ENCODE assay signal across 28 cellular contexts in the genomic region with DNA sequence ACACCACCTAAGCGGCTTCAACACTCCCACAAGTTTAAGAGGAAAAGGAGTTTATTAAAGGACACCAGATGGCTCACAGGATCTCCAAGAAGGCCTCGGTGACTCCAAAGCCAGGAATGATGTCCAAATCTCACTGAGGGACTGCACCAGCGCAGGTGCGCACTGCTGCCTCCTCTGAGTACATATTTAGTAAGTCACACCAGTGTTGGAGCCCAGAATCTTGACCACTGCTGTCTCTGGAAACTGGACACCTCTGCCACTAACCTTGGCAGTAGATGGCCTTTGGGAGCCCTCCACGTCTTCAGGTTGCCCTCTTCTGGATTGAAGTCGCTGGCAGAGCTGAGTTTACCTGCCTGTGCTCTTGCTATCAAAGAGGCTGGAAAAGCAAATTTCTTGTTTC.
"Had no signal": no experiment of that assay in that cellular context is flagged by ENCODE, and none has a peak within 500 bp of the region (broad histone marks: within the 10 kb centered on the region; RNA-seq: fewer than 3 reads in every experiment).

No MANE protein-coding gene starts in this region.

- H3K27me3 ChIP-seq: neutrophil, pancreas, right lobe of liver, sigmoid colon, suprapubic skin, testis, tibial artery, transverse colon, upper lobe of right lung, uterus had no signal

- DNase-seq: naive thymus-derived CD4-positive, alpha-beta T cell; natural killer cell; nucleus accumbens; pancreas; psoas muscle; right cardiac atrium; right lobe of liver; sigmoid colon; small intestine; stimulated activated CD4-positive, alpha-beta T cell treated with anti-CD3 and anti-CD28 coated beads, Interleukin-15, amount 100 ng/mL, for 24 hours; stimulated activated CD4-positive, alpha-beta T cell treated with anti-CD3 and anti-CD28 coated beads, Interleukin-2, amount 100 ng/mL, for 24 hours; stimulated activated CD4-positive, alpha-beta T cell treated with anti-CD3 and anti-CD28 coated beads, Interleukin-2, amount 100 ng/mL, for 48 hours; stimulated activated CD4-positive, alpha-beta T cell treated with anti-CD3 and anti-CD28 coated beads, Interleukin-4, amount 100 ng/mL, for 24 hours; stimulated activated naive CD4-positive, alpha-beta T cell; stimulated activated naive CD8-positive, alpha-beta T cell treated with anti-CD3 and anti-CD28 coated beads, Interleukin-15, amount 100 ng/mL, for 72 hours; stimulated activated naive CD8-positive, alpha-beta T cell treated with anti-CD3 and anti-CD28 coated beads, Interleukin-15, Interleukin-2, amounts not matched to agents 100 U/mL and 50 U/mL, for 24 hours; substantia nigra; testis; tibial artery; transverse colon; upper lobe of right lung; uterus had no signal

- H3K27ac Mint-ChIP-seq: naive thymus-derived CD4-positive, alpha-beta T cell; natural killer cell; nephron; stimulated activated effector memory CD8-positive, alpha-beta T cell treated with anti-CD3 and anti-CD28 coated beads, Interleukin-12 subunit alpha, Interleukin-12 subunit beta, amount 100 ng/mL, for 72 hours; stimulated activated naive CD8-positive, alpha-beta T cell treated with anti-CD3 and anti-CD28 coated beads, Interleukin-15, amount 100 ng/mL, for 72 hours; type B pancreatic cell had no signal

- H3K27ac ChIP-seq: neutrophil, pancreas, psoas muscle, right lobe of liver, sigmoid colon, suprapubic skin, testis, tibial artery, transverse colon, upper lobe of right lung, uterus had no signal

- H3K9me3 Mint-ChIP-seq: natural killer cell; stimulated activated effector memory CD8-positive, alpha-beta T cell treated with anti-CD3 and anti-CD28 coated beads, Interleukin-12 subunit alpha, Interleukin-12 subunit beta, amount 100 ng/mL, for 72 hours; stimulated activated naive CD8-positive, alpha-beta T cell treated with anti-CD3 and anti-CD28 coated beads, Interleukin-15, amount 100 ng/mL, for 72 hours; type B pancreatic cell had no signal

- H3K4me3 Mint-ChIP-seq: naive thymus-derived CD4-positive, alpha-beta T cell; natural killer cell; nephron; neural crest cell; stimulated activated effector memory CD8-positive, alpha-beta T cell treated with anti-CD3 and anti-CD28 coated beads, Interleukin-12 subunit alpha, Interleukin-12 subunit beta, amount 100 ng/mL, for 72 hours; stimulated activated naive CD8-positive, alpha-beta T cell treated with anti-CD3 and anti-CD28 coated beads, Interleukin-15, amount 100 ng/mL, for 72 hours; type B pancreatic cell had no signal

- H3K36me3 ChIP-seq: neutrophil, pancreas, right lobe of liver, sigmoid colon, suprapubic skin, tibial artery, transverse colon, upper lobe of right lung, uterus had no signal

- H3K9me3 ChIP-seq: neutrophil, pancreas, psoas muscle, right lobe of liver, sigmoid colon, suprapubic skin, testis, tibial artery, transverse colon, upper lobe of right lung, uterus had no signal

- H3K4me1 Mint-ChIP-seq: nephron, neural crest cell had no signal

- H3K4me3 ChIP-seq: pancreas, psoas muscle, right lobe of liver, sigmoid colon, suprapubic skin, testis, tibial artery, transverse colon, upper lobe of right lung, uterus had no signal

- ATAC-seq: naive thymus-derived CD4-positive, alpha-beta T cell; natural killer cell; pancreas; right cardiac atrium; right lobe of liver; stimulated activated effector memory CD8-positive, alpha-beta T cell treated with anti-CD3 and anti-CD28 coated beads, Interleukin-12 subunit alpha, Interleukin-12 subunit beta, amount 100 ng/mL, for 72 hours; stimulated activated naive CD8-positive, alpha-beta T cell treated with anti-CD3 and anti-CD28 coated beads, Interleukin-15, amount 100 ng/mL, for 72 hours; stimulated activated naive CD8-positive, alpha-beta T cell treated with anti-CD3 and anti-CD28 coated beads, Interleukin-15, Interleukin-2, amounts not matched to agents 100 U/mL and 50 U/mL, for 24 hours; upper lobe of right lung had no signal

- H3K27me3 Mint-ChIP-seq: naive thymus-derived CD4-positive, alpha-beta T cell; stimulated activated naive CD8-positive, alpha-beta T cell treated with anti-CD3 and anti-CD28 coated beads, Interleukin-15, amount 100 ng/mL, for 72 hours; type B pancreatic cell had no signal

- H3K36me3 Mint-ChIP-seq: naive thymus-derived CD4-positive, alpha-beta T cell; natural killer cell; stimulated activated effector memory CD8-positive, alpha-beta T cell treated with anti-CD3 and anti-CD28 coated beads, Interleukin-12 subunit alpha, Interleukin-12 subunit beta, amount 100 ng/mL, for 72 hours; type B pancreatic cell had no signal
